In genomic region chr4:169209388-169209883, GRCh38 we compare ENCODE assay signal across 19 cellular contexts.
DNase-seq lines count a peak whose midpoint lies in the region; ATAC-seq, FAIRE-seq and TF ChIP-seq lines count a peak whose summit lies in the region.
"Had no signal": no experiment of that assay in that cellular context is flagged by ENCODE, and none has a peak within 500 bp of the region (broad histone marks: within the 10 kb centered on the region; RNA-seq: fewer than 3 reads in every experiment).

No MANE protein-coding gene starts in this region.

- DNase-seq in GM12892 (ENCODE audit: insufficient read length) = no peak
- peak; percentile 18 for DNase-seq in NCI-H146 treated with DMSO at 0.1 percent for 48 hours (lab: John Stamatoyannopoulos, UW; ENCODE audit: unreplicated experiment)
- peak; percentile 38 for DNase-seq in fibroblast of villous mesenchyme (ENCODE audit: low read depth)
- no peak for DNase-seq in neuronal stem cell (ENCODE audit: low spot score)
- no peak for DNase-seq in WERI-Rb-1
- DNase-seq in amygdala (lab: John Stamatoyannopoulos, UW) = no peak
- DNase-seq: CD8-positive, alpha-beta T cell; DMS79; H9; MV-4-11; NCI-H187 treated with DMSO at 0.1 percent for 48 hours; NCI-H69 had no signal

- H3K9ac ChIP-seq in neuronal stem cell (ENCODE audit: low read depth, low read length, poor library complexity) = no peak overlapping the region
- H3K9ac ChIP-seq: BLaER1 treated with 17β-estradiol and CSF1 and Interleukin-3, amounts not matched to agents 10 nM and 100 nM had no signal

- H3K9me3 ChIP-seq in neuronal stem cell (replicated peaks in 1 of 2; ENCODE audit: control insufficient read depth in 2 of 2, insufficient read depth in 1 of 2, low read depth in 1 of 2, low read length in 2 of 2) (peaks cover 2 to 35% of the 10 kb centered on the region in 2 donors), WERI-Rb-1 (ENCODE audit: severe bottlenecking) (no peaks in the 10 kb centered on the region)
- H3K9me3 ChIP-seq: Peyer's patch, SJSA1 had no signal

- H3K4me1 ChIP-seq in neuronal stem cell (ENCODE audit: control insufficient read depth in 2 of 2, insufficient read depth in 1 of 2, low read depth in 1 of 2, low read length in 2 of 2) = peaks cover 15 to 20% of the 10 kb centered on the region in 2 donors
- H3K4me1 ChIP-seq: SJSA1 had no signal

- H3K4me3 ChIP-seq in fibroblast of villous mesenchyme (ENCODE audit: low read depth, low read length) (no peak overlapping the region), neuronal stem cell (ENCODE audit: low read length in 2 of 2) (no peak overlapping the region), WERI-Rb-1 (ENCODE audit: low read depth, low read length) (no peak overlapping the region)
- H3K4me3 ChIP-seq: A549; BLaER1 treated with 17β-estradiol and CSF1 and Interleukin-3, amounts not matched to agents 10 nM and 100 nM; K562; Peyer's patch; SJSA1 had no signal

- H4K8ac ChIP-seq in neuronal stem cell (ENCODE audit: low read depth, low read length) = no peak overlapping the region

- ATAC-seq in GM19035 (IDR thresholded peaks at IDR 0.05; ENCODE audit: unreplicated experiment) (no peak), GM19455 (IDR thresholded peaks at IDR 0.05; ENCODE audit: unreplicated experiment) (no peak)
- ATAC-seq: A549; CD8-positive, alpha-beta T cell; K562 had no signal

- no peak overlapping the region for H3K14ac ChIP-seq in neuronal stem cell (ENCODE audit: low read length)

- no peak for TF ChIP-seq POLR2A in GM12892 (IDR thresholded peaks at IDR 0.05; ENCODE audit: low read depth, low read length)

- no peak overlapping the region for H3K4me2 ChIP-seq in neuronal stem cell (ENCODE audit: insufficient read depth, low read length, poor library complexity, severe bottlenecking)
- H3K4me2 ChIP-seq: A549; BLaER1 treated with 17β-estradiol and CSF1 and Interleukin-3, amounts not matched to agents 10 nM and 100 nM had no signal

- H3K36me3 ChIP-seq in neuronal stem cell (replicated peaks in 1 of 2; ENCODE audit: control insufficient read depth in 2 of 2, insufficient read depth in 2 of 2, low read length in 2 of 2) = peaks cover 2 to 8% of the 10 kb centered on the region in 2 donors
- no peaks in the 10 kb centered on the region for H3K36me3 ChIP-seq in WERI-Rb-1
- H3K36me3 ChIP-seq: Peyer's patch had no signal

- H3K27me3 ChIP-seq in neuronal stem cell (ENCODE audit: control insufficient read depth in 3 of 3, insufficient read depth in 3 of 3, low read depth in 1 of 3, low read length in 3 of 3) (peaks cover 0 to 2% (median 0%) of the 10 kb centered on the region in 3 experiments), WERI-Rb-1 (ENCODE audit: insufficient read depth, low read depth, severe bottlenecking) (no peaks in the 10 kb centered on the region)
- H3K27me3 ChIP-seq: BLaER1 treated with 17β-estradiol and CSF1 and Interleukin-3, amounts not matched to agents 10 nM and 100 nM; Peyer's patch; SJSA1 had no signal

- H2BK12ac ChIP-seq in neuronal stem cell (ENCODE audit: low read length) = no peak overlapping the region

- H3K79me1 ChIP-seq in neuronal stem cell (ENCODE audit: low read depth, low read length) = no peaks in the 10 kb centered on the region

- no peak overlapping the region for H2BK5ac ChIP-seq in neuronal stem cell (ENCODE audit: low read length)

- no peak overlapping the region for H3K18ac ChIP-seq in neuronal stem cell (ENCODE audit: low read length)

- WGBS in neuronal stem cell (ENCODE audit: extremely low coverage in 2 of 2, insufficient read length in 2 of 2, insufficient replicate concordance in 1 of 2), 2 donors = no CpG with 5 or more reads among the region's 5 CpGs

- FAIRE-seq in GM12892 (lab: Jason Lieb, UNC) = peak; percentile 76
- FAIRE-seq: A549, K562 had no signal

- H3K27ac ChIP-seq in neuronal stem cell (replicated peaks; ENCODE audit: low read length) = peak overlapping the region; percentile 94
- no peak overlapping the region for H3K27ac ChIP-seq in WERI-Rb-1
- H3K27ac ChIP-seq: A549; BLaER1 treated with 17β-estradiol and CSF1 and Interleukin-3, amounts not matched to agents 10 nM and 100 nM; Peyer's patch; SJSA1 had no signal

- H2AFZ ChIP-seq in neuronal stem cell (ENCODE audit: low read length) = no peak overlapping the region

- H3K4ac ChIP-seq in neuronal stem cell (ENCODE audit: low read length) = no peak overlapping the region

- no peak overlapping the region for H2AK5ac ChIP-seq in neuronal stem cell (ENCODE audit: low read depth, low read length)

- H4K91ac ChIP-seq in neuronal stem cell (ENCODE audit: low read depth, low read length, poor library complexity) = no peak overlapping the region

- no peak overlapping the region for H2BK120ac ChIP-seq in neuronal stem cell (ENCODE audit: low read depth, low read length)

- no peak overlapping the region for H2BK15ac ChIP-seq in neuronal stem cell (ENCODE audit: low read length)

- no peak for TF ChIP-seq CTCF in fibroblast of villous mesenchyme (IDR thresholded peaks at IDR 0.05; ENCODE audit: insufficient read depth, low read depth, low read length)
- TF ChIP-seq CTCF in WERI-Rb-1 (IDR thresholded peaks at IDR 0.05; ENCODE audit: low read depth, low read length) = no peak

- H3K23ac ChIP-seq in neuronal stem cell (ENCODE audit: low read depth, low read length, poor library complexity) = no peak overlapping the region

Comparison
In these comparisons a context has a peak if more than half of its experiments do, and no peak if none do; other contexts are left out.
1. DNase-seq: peak in NCI-H146 treated with DMSO at 0.1 percent for 48 hours (single experiment) and fibroblast of villous mesenchyme (single experiment); none in GM12892 (single experiment), neuronal stem cell (single experiment), WERI-Rb-1 (single experiment) and amygdala (0 of 56).